8 cellular contexts compared by ENCODE assay signal in genomic region chr10:96747734-96748550, GRCh38. TPM values are rescaled to one million over a fixed set of nuclear protein-coding genes. Genes with fewer than 3 reads are reported as not detected.
DNase-seq lines count a peak whose midpoint lies in the region; ATAC-seq and TF ChIP-seq lines count a peak whose summit lies in the region.

No MANE protein-coding gene starts in this region.

- H3K27ac Mint-ChIP-seq in activated CD8-positive, alpha-beta T cell treated with anti-CD3 and anti-CD28 coated beads for 36 hours: peak overlapping the region; percentile 63
- no peak overlapping the region for H3K27ac Mint-ChIP-seq in glutamatergic neuron (ENCODE audit: unreplicated experiment)

- POLR2A ChIA-PET in activated CD8-positive, alpha-beta T cell treated with anti-CD3 and anti-CD28 coated beads for 36 hours (lab: Charles Lee): interaction anchor here (0.8 kb wide), 1 partner anchor 102 kb away, joined by 3 read pairs; no protein-coding TSS in a partner anchor

- no peaks in the 10 kb centered on the region for H3K9me3 Mint-ChIP-seq in activated CD8-positive, alpha-beta T cell treated with anti-CD3 and anti-CD28 coated beads for 36 hours
- H3K9me3 Mint-ChIP-seq in glutamatergic neuron (ENCODE audit: unreplicated experiment): no peaks in the 10 kb centered on the region

- peaks cover 10% of the 10 kb centered on the region for H3K4me1 Mint-ChIP-seq in activated CD8-positive, alpha-beta T cell treated with anti-CD3 and anti-CD28 coated beads for 36 hours (ENCODE audit: low read depth)
- no peaks in the 10 kb centered on the region for H3K4me1 Mint-ChIP-seq in glutamatergic neuron (ENCODE audit: low read depth, unreplicated experiment)

- CTCF ChIA-PET in activated CD8-positive, alpha-beta T cell treated with anti-CD3 and anti-CD28 coated beads for 36 hours (lab: Charles Lee): interaction anchor here (0.9 to 2.2 kb wide), 4 partner anchors 11 to 449 kb away, joined by 3 to 4 read pairs (median 4); no protein-coding TSS in a partner anchor

- DNase-seq in CD1c-positive myeloid dendritic cell (ENCODE audit: extremely low spot score) (peak; percentile 87), NCI-H446 treated with DMSO at 0.1 percent for 48 hours (lab: John Stamatoyannopoulos, UW) (no peak), NCI-H2227 treated with DMSO at 0.1 percent for 48 hours (lab: John Stamatoyannopoulos, UW) (no peak), glutamatergic neuron (no peak), DMS53 (lab: John Stamatoyannopoulos, UW) (no peak)
- DNase-seq in activated CD8-positive, alpha-beta T cell treated with anti-CD3 and anti-CD28 coated beads for 36 hours: peak; percentile 50

- TF ChIP-seq CTCF in activated CD8-positive, alpha-beta T cell treated with anti-CD3 and anti-CD28 coated beads for 36 hours (IDR thresholded peaks at IDR 0.05): no peak
- TF ChIP-seq CTCF in glutamatergic neuron (IDR thresholded peaks at IDR 0.05; ENCODE audit: partially characterized antibody, unreplicated experiment): no peak

- no peaks in the 10 kb centered on the region for H3K27me3 Mint-ChIP-seq in activated CD8-positive, alpha-beta T cell treated with anti-CD3 and anti-CD28 coated beads for 36 hours
- H3K27me3 Mint-ChIP-seq in glutamatergic neuron (ENCODE audit: unreplicated experiment): peaks cover 3% of the 10 kb centered on the region

- intact Hi-C loops in activated CD8-positive, alpha-beta T cell treated with anti-CD3 and anti-CD28 coated beads for 36 hours (cut with micrococcal nuclease): no loop called here

- ATAC-seq in GM19463 (IDR thresholded peaks at IDR 0.05; ENCODE audit: unreplicated experiment) (peak; percentile 92), HG03432 (IDR thresholded peaks at IDR 0.05; ENCODE audit: unreplicated experiment) (peak; percentile 93)
- peak; percentile 77 for ATAC-seq in activated CD8-positive, alpha-beta T cell treated with anti-CD3 and anti-CD28 coated beads for 36 hours

- no peak overlapping the region for H3K4me3 Mint-ChIP-seq in activated CD8-positive, alpha-beta T cell treated with anti-CD3 and anti-CD28 coated beads for 36 hours
- no peak overlapping the region for H3K4me3 Mint-ChIP-seq in glutamatergic neuron (ENCODE audit: unreplicated experiment)

- no peaks in the 10 kb centered on the region for H3K36me3 Mint-ChIP-seq in activated CD8-positive, alpha-beta T cell treated with anti-CD3 and anti-CD28 coated beads for 36 hours (ENCODE audit: low read depth)
- H3K36me3 Mint-ChIP-seq in glutamatergic neuron (ENCODE audit: unreplicated experiment): no peaks in the 10 kb centered on the region

RNA-seq across cellular contexts. Expression of gene PIK3AP1, which starts 27.6 kb away (rescaled TPM):
- total RNA-seq in activated CD8-positive, alpha-beta T cell treated with anti-CD3 and anti-CD28 coated beads for 36 hours: 1 to 10 TPM; 4.1 to 4.7 TPM
- total RNA-seq in glutamatergic neuron (ENCODE audit: unreplicated experiment): 0.49 TPM

Comparison
In these comparisons a context has a peak if more than half of its experiments do, and no peak if none do; other contexts are left out.
1. DNase-seq: peak in CD1c-positive myeloid dendritic cell (single experiment) and activated CD8-positive, alpha-beta T cell treated with anti-CD3 and anti-CD28 coated beads for 36 hours (single experiment); none in NCI-H446 treated with DMSO at 0.1 percent for 48 hours (single experiment), NCI-H2227 treated with DMSO at 0.1 percent for 48 hours (single experiment), glutamatergic neuron (single experiment) and DMS53 (single experiment).
2. Peak in every context shown above with its lines, with median percentiles within 50 percentile points of each other: ATAC-seq.